ENCODE assay signal across 31 cellular contexts in the genomic region with DNA sequence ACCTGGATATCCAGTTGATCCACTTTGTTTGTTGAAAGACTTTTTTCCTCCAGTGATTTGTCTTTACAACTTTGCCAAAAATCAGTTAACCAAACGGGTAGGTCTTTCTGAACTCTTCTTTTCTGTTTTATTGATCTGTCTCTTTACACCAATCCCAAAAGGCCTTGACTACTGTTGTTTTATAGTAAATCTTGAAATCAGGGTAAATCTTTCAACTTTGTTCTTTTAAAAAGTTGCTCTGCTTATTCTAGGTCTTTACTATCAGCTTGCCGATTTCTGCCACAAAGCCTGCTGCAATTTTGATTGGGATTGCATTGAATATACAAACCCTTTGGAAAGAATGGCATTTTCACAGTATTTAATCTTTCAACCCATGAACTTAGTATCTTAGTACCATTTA.
"Had no signal": no experiment of that assay in that cellular context is flagged by ENCODE, and none has a peak within 500 bp of the region (broad histone marks: within the 10 kb centered on the region; RNA-seq: fewer than 3 reads in every experiment).

No MANE protein-coding gene starts in this region.

- H3K27ac ChIP-seq: brain microvascular endothelial cell, epithelial cell of prostate, esophagus squamous epithelium, gastroesophageal sphincter had no signal

- H3K36me3 ChIP-seq: brain microvascular endothelial cell, gastroesophageal sphincter had no signal

- DNase-seq: activated CD4-positive, alpha-beta T cell treated with anti-CD3 and anti-CD28 coated beads for 1 hour; activated CD4-positive, alpha-beta T cell treated with anti-CD3 and anti-CD28 coated beads for 48 hours; activated CD4-positive, alpha-beta T cell treated with anti-CD3 and anti-CD28 coated beads, Interleukin-2, amount 50 U/mL, for 1 hour; activated CD4-positive, alpha-beta T cell treated with anti-CD3 and anti-CD28 coated beads, Interleukin-2, amount 50 U/mL, for 48 hours; activated CD8-positive, alpha-beta memory T cell treated with anti-CD3 and anti-CD28 coated beads for 24 hours; activated CD8-positive, alpha-beta T cell treated with anti-CD3 and anti-CD28 coated beads for 36 hours; activated effector memory CD4-positive, alpha-beta T cell treated with Interleukin-2 at 50 U/mL for 16 hours; activated gamma-delta T cell treated with Interleukin-2 at 50 U/mL for 16 hours; activated naive CD4-positive, alpha-beta T cell treated with anti-CD3 and anti-CD28 coated beads, Interleukin-2, amount 50 U/mL, for 16 hours; activated naive CD4-positive, alpha-beta T cell treated with Interleukin-2 at 50 U/mL for 16 hours; activated T-cell treated with anti-CD3 and anti-CD28 coated beads, Interleukin-2, amount 50 U/mL, for 4 hours; amniotic stem cell; anterior cingulate cortex; brain microvascular endothelial cell; cortex of kidney; dermis blood vessel endothelial cell; effector CD4-positive, alpha-beta T cell; effector memory CD8-positive, alpha-beta T cell; esophagus squamous epithelium; foreskin melanocyte; T-helper 1 cell; T-helper 17 cell; T1000 had no signal

- H3K4me3 Mint-ChIP-seq: activated CD8-positive, alpha-beta T cell treated with anti-CD3 and anti-CD28 coated beads for 36 hours; activated naive CD8-positive, alpha-beta T cell; activated T-cell treated with anti-CD3 and anti-CD28 coated beads, Interleukin-2, amount 50 U/mL, for 4 hours; activated T-helper 17 cell treated with anti-CD3 and anti-CD28 coated beads, Interleukin-2, amount 50 U/mL, for 72 hours; effector memory CD8-positive, alpha-beta T cell; T-helper 17 cell; T-helper 2 cell treated with Interferon-gamma antibody and Interleukin-4, amounts not matched to agents 5 μg/mL and 100 μg/mL, for 36 hours had no signal

- H3K27me3 Mint-ChIP-seq: activated CD8-positive, alpha-beta T cell treated with anti-CD3 and anti-CD28 coated beads for 36 hours; activated naive CD8-positive, alpha-beta T cell; effector memory CD8-positive, alpha-beta T cell; T-helper 17 cell had no signal

- H3K4me1 Mint-ChIP-seq: activated T-helper 17 cell treated with anti-CD3 and anti-CD28 coated beads, Interleukin-2, amount 50 U/mL, for 72 hours had no signal

- H3K27ac Mint-ChIP-seq: activated CD8-positive, alpha-beta T cell treated with anti-CD3 and anti-CD28 coated beads for 36 hours; activated naive CD8-positive, alpha-beta T cell; activated T-helper 17 cell treated with anti-CD3 and anti-CD28 coated beads, Interleukin-2, amount 50 U/mL, for 72 hours; effector memory CD8-positive, alpha-beta T cell; T-helper 17 cell; T-helper 2 cell treated with Interferon-gamma antibody and Interleukin-4, amounts not matched to agents 5 μg/mL and 100 μg/mL, for 36 hours had no signal

- FAIRE-seq: astrocyte, bronchial epithelial cell, colon had no signal

- ATAC-seq: activated CD8-positive, alpha-beta T cell treated with anti-CD3 and anti-CD28 coated beads for 36 hours; activated T-cell treated with anti-CD3 and anti-CD28 coated beads, Interleukin-2, amount 50 U/mL, for 4 hours; activated T-helper 17 cell treated with anti-CD3 and anti-CD28 coated beads, Interleukin-2, amount 50 U/mL, for 72 hours; effector memory CD8-positive, alpha-beta T cell; gastroesophageal sphincter; T-helper 17 cell had no signal

- H3K27me3 ChIP-seq: brain microvascular endothelial cell, esophagus squamous epithelium, gastroesophageal sphincter had no signal

- H3K4me3 ChIP-seq: esophagus squamous epithelium, gastroesophageal sphincter had no signal

- H3K9me3 Mint-ChIP-seq: effector memory CD8-positive, alpha-beta T cell had no signal
